In genomic region chr2:189178007-189178406, GRCh38 we compare ENCODE assay signal across 14 cellular contexts. TPM values are rescaled to one million over a fixed set of nuclear protein-coding genes. Genes with fewer than 3 reads are reported as not detected.
A peak's percentile ranks its signal among the peaks of the same experiment; 100 is the strongest.
DNase-seq lines count a peak whose midpoint lies in the region; ATAC-seq, FAIRE-seq and TF ChIP-seq lines count a peak whose summit lies in the region.
"Had no signal": no experiment of that assay in that cellular context is flagged by ENCODE, and none has a peak within 500 bp of the region (broad histone marks: within the 10 kb centered on the region; RNA-seq: fewer than 3 reads in every experiment).

No MANE protein-coding gene starts in this region.

- H3K4me1 Mint-ChIP-seq in endodermal cell (peaks cover 39% of the 10 kb centered on the region), nephron (peaks cover 27% of the 10 kb centered on the region)
- H3K4me1 Mint-ChIP-seq: activated B cell treated with CpG ODN at 0.5 μM for 24 hours had no signal

- peak overlapping the region; percentile 89 for H3K9ac ChIP-seq in endodermal cell (ENCODE audit: extremely low read depth, low read length, poor library complexity, severe bottlenecking)

- H3K4me3 Mint-ChIP-seq in endodermal cell (peak overlapping the region; percentile 76), nephron (peak overlapping the region; percentile 91 to 95 (median 92))
- H3K4me3 Mint-ChIP-seq: activated B cell treated with CpG ODN at 0.5 μM for 24 hours had no signal

- H3K27me3 ChIP-seq in endodermal cell (ENCODE audit: control insufficient read depth, insufficient read depth, low read length, poor library complexity, severe bottlenecking), result no peaks in the 10 kb centered on the region
- H3K27me3 ChIP-seq: thyroid gland had no signal

- FAIRE-seq in A549 (lab: Jason Lieb, UNC), result no peak

- H3K9me3 Mint-ChIP-seq in endodermal cell (no peaks in the 10 kb centered on the region), nephron (no peaks in the 10 kb centered on the region)
- H3K9me3 Mint-ChIP-seq: activated B cell treated with CpG ODN at 0.5 μM for 24 hours; activated naive CD4-positive, alpha-beta T cell treated with anti-CD3 and anti-CD28 coated beads, Interleukin-2, amount 50 U/mL, for 72 hours had no signal

- TF ChIP-seq CTCF in A549 (IDR thresholded peaks at IDR 0.05), result peak; percentile 51
- peak; percentile 70 for TF ChIP-seq CTCF in endodermal cell (conservative IDR thresholded peaks at IDR 0.05)
- peak; percentile 41 to 61 (median 45) for TF ChIP-seq CTCF in nephron (IDR thresholded peaks at IDR 0.05; ENCODE audit: unreplicated experiment in 3 of 3)
- TF ChIP-seq CTCF in omental fat pad (IDR thresholded peaks at IDR 0.05), result no peak

- no peak for TF ChIP-seq POLR2A in A549 (IDR thresholded peaks at IDR 0.05; ENCODE audit: low read length)

- peak overlapping the region; percentile 77 for H3K4me2 ChIP-seq in A549

- CTCF ChIA-PET in A549 (lab: Yijun Ruan, JAX), result interaction anchor here (0.6 to 4.5 kb wide), 10 partner anchors 9 to 109 kb away, joined by 3 to 25 read pairs (median 6); no protein-coding TSS in a partner anchor

- H3K9me3 ChIP-seq in A549 (no peaks in the 10 kb centered on the region), endodermal cell (ENCODE audit: control insufficient read depth, low read length) (no peaks in the 10 kb centered on the region)
- H3K9me3 ChIP-seq: thyroid gland had no signal

- H3K4me1 ChIP-seq in A549, result peaks cover 58% of the 10 kb centered on the region
- peaks cover 3% of the 10 kb centered on the region for H3K4me1 ChIP-seq in endodermal cell (ENCODE audit: control insufficient read depth, insufficient read depth, low read length)
- H3K4me1 ChIP-seq: thyroid gland had no signal

- H3K27me3 Mint-ChIP-seq in endodermal cell (ENCODE audit: insufficient read depth) (no peaks in the 10 kb centered on the region), nephron (ENCODE audit: low read depth) (no peaks in the 10 kb centered on the region)

- no peak for ATAC-seq in A549
- ATAC-seq in HG03439 (IDR thresholded peaks at IDR 0.05; ENCODE audit: unreplicated experiment), result no peak
- no peak for ATAC-seq in omental fat pad (ENCODE audit: low FRiP score)
- ATAC-seq: activated naive CD4-positive, alpha-beta T cell treated with anti-CD3 and anti-CD28 coated beads, Interleukin-2, amount 50 U/mL, for 72 hours had no signal

- no peak for TF ChIP-seq EP300 in A549 (IDR thresholded peaks at IDR 0.05)

- POLR2A ChIA-PET in A549 (lab: Yijun Ruan, JAX), result interaction anchor here (2.2 to 3.5 kb wide), 4 partner anchors 14 to 108 kb away, joined by 13 to 23 read pairs (median 22); no protein-coding TSS in a partner anchor

- 2% methylated on average over 2 of the region's 2 CpGs for WGBS in A549 (ENCODE audit: missing lambda C conversion rate)
- WGBS in endodermal cell (ENCODE audit: insufficient coverage in 1 of 2, insufficient read length in 1 of 2), 2 experiments, result 10 to 26% methylated on average over 2 of the region's 2 CpGs

- H3K36me3 Mint-ChIP-seq in endodermal cell (ENCODE audit: low read depth) (no peaks in the 10 kb centered on the region), nephron (ENCODE audit: low read depth) (no peaks in the 10 kb centered on the region)
- H3K36me3 Mint-ChIP-seq: activated naive CD4-positive, alpha-beta T cell treated with anti-CD3 and anti-CD28 coated beads, Interleukin-2, amount 50 U/mL, for 72 hours had no signal

- H3K36me3 ChIP-seq in endodermal cell (ENCODE audit: control insufficient read depth, insufficient read depth, low read length), result peaks cover 7% of the 10 kb centered on the region
- H3K36me3 ChIP-seq: thyroid gland had no signal

- peak overlapping the region in 1 of 2 experiments; percentile 84; a peak in 4 of 6 replicates for H3K27ac ChIP-seq in A549
- H3K27ac ChIP-seq in endodermal cell (ENCODE audit: low read depth, low read length), result no peak overlapping the region

- TF ChIP-seq RAD21 in A549 (conservative IDR thresholded peaks at IDR 0.05 in 1 of 2, IDR thresholded peaks at IDR 0.05 in 1 of 2), result peak; percentile 25 to 49; a peak in 3 of 5 replicates

- DNase-seq in A549 (ENCODE audit: low read depth in 1 of 2, low spot score in 1 of 2), result peak; percentile 13 to 32
- DNase-seq in LHCN-M2 (ENCODE audit: low read depth), result peak; percentile 46
- no peak for DNase-seq in endodermal cell
- no peak for DNase-seq in NCI-H187 (lab: John Stamatoyannopoulos, UW)
- no peak for DNase-seq in activated gamma-delta T cell (lab: John Stamatoyannopoulos, UW)
- no peak for DNase-seq in omental fat pad (ENCODE audit: low spot score)
- DNase-seq: activated B cell treated with CpG ODN at 0.5 μM for 24 hours; hypothalamus; NCI-H526 treated with DMSO at 0.1 percent for 48 hours; stimulated activated CD4-positive, alpha-beta T cell treated with anti-CD3 and anti-CD28 coated beads, Interleukin-12 subunit alpha, Interleukin-12 subunit beta, amount 100 ng/mL, for 4 hours; thyroid gland had no signal

- H3K4me3 ChIP-seq in A549 (peak overlapping the region; percentile 66), endodermal cell (ENCODE audit: low read length) (peak overlapping the region; percentile 96)

- H3K27ac Mint-ChIP-seq in endodermal cell (peak overlapping the region; percentile 37), nephron (peak overlapping the region; percentile 73 to 96 (median 89))
- H3K27ac Mint-ChIP-seq: activated B cell treated with CpG ODN at 0.5 μM for 24 hours; activated naive CD4-positive, alpha-beta T cell treated with anti-CD3 and anti-CD28 coated beads, Interleukin-2, amount 50 U/mL, for 72 hours had no signal

TF ChIP-seq in A549, 52 proteins besides CTCF, POLR2A, EP300 and RAD21:
- TF ChIP-seq HOXB5 (CRISPR knock-in tag; IDR thresholded peaks at IDR 0.05) (no peak), CBX8 (IDR thresholded peaks at IDR 0.05) (no peak), BCL3 (IDR thresholded peaks at IDR 0.05) (no peak), SREBF2 (IDR thresholded peaks at IDR 0.05) (no peak), NFE2L2 (conservative IDR thresholded peaks at IDR 0.05; ENCODE audit: low read length) (no peak), SMC3 (IDR thresholded peaks at IDR 0.05) (0 out of 3 replicates have a peak, but pooled peaks have one; percentile 34), PHF8 (IDR thresholded peaks at IDR 0.05; ENCODE audit: borderline replicate concordance, low read depth) (no peak)
TF ChIP-seq in A549: peak in this region for 1.

RNA-seq across cellular contexts. Expression of gene COL5A2, which starts 1.6 kb away (rescaled TPM):
- 215 and 244 TPM in 2 replicates for polyA plus RNA-seq in A549 (2011; rRNA removed)
- polyA plus RNA-seq in A549 (2012; cell fraction: cytosol; rRNA removed), result 66.7 and 70.8 TPM in 2 replicates
- 138 and 156 TPM in 2 replicates for polyA plus RNA-seq in A549 (2012; cell fraction: nucleus; rRNA removed)
- 114 to 156 TPM (median 152 TPM) in 3 replicates for polyA plus RNA-seq in A549 (2017; fragmentation: RNase III; extraction: RNeasy Plus Mini Kit Qiagen cat#74134 plus additional on column Dnase treatment)
- 199 and 285 TPM in 2 replicates for polyA minus RNA-seq in A549 (2011; rRNA and poly(A)+ RNA removed)
- 187 TPM in 2 replicates for total RNA-seq in LHCN-M2 (2014; rRNA removed)
- polyA plus RNA-seq in LHCN-M2 (2012), result 95.8 TPM
- 100 to 1,000 TPM; 117 to 153 TPM for total RNA-seq in endodermal cell
- polyA plus RNA-seq in endodermal cell (2013, experiment 1 of 2), result 104 TPM
- polyA plus RNA-seq in endodermal cell (2013, experiment 2 of 2), result 133 TPM
- total RNA-seq in omental fat pad, result 10 to 100 TPM; 63.8 to 93.8 (median 74.4) TPM

Comparison
In these comparisons a context has a peak if more than half of its experiments do, and no peak if none do; other contexts are left out.
1. DNase-seq: peak in A549 (2 of 2) and LHCN-M2 (single experiment); none in endodermal cell (single experiment), NCI-H187 (0 of 2), activated gamma-delta T cell (single experiment) and omental fat pad (single experiment).
2. CTCF ChIP-seq: peak in A549 (single experiment), endodermal cell (single experiment) and nephron (3 of 3); none in omental fat pad (0 of 3).